Comparison of ENCODE assay signal across 19 cellular contexts in genomic region chr5:174618589-174618988, GRCh38.
"Had no signal": no experiment of that assay in that cellular context is flagged by ENCODE, and none has a peak within 500 bp of the region (broad histone marks: within the 10 kb centered on the region; RNA-seq: fewer than 3 reads in every experiment).

No MANE protein-coding gene starts in this region.

- H3K27me3 Mint-ChIP-seq: central memory CD8-positive, alpha-beta T cell had no signal

- H3K9me3 ChIP-seq: body of pancreas, right atrium auricular region, transverse colon had no signal

- H3K27me3 ChIP-seq: body of pancreas, right atrium auricular region had no signal

- ATAC-seq: body of pancreas, heart left ventricle, left colon had no signal

- H3K4me1 Mint-ChIP-seq: central memory CD8-positive, alpha-beta T cell; naive B cell had no signal

- H3K4me3 Mint-ChIP-seq: activated naive CD8-positive, alpha-beta T cell; central memory CD8-positive, alpha-beta T cell had no signal

- H3K27ac ChIP-seq: body of pancreas, coronary artery, heart left ventricle, right atrium auricular region, transverse colon had no signal

- H3K9me3 Mint-ChIP-seq: central memory CD8-positive, alpha-beta T cell had no signal

- H3K27ac Mint-ChIP-seq: activated naive CD8-positive, alpha-beta T cell; naive B cell had no signal

- DNase-seq: activated CD4-positive, alpha-beta T cell treated with anti-CD3 and anti-CD28 coated beads, Interleukin-2, amount 50 U/mL, for 1 hour; activated CD8-positive, alpha-beta memory T cell treated with anti-CD3 and anti-CD28 coated beads for 24 hours; activated gamma-delta T cell treated with Interleukin-2 at 50 U/mL for 16 hours; amygdala; effector CD4-positive, alpha-beta T cell; foreskin melanocyte; left colon; naive B cell; stimulated activated CD4-positive, alpha-beta T cell treated with anti-CD3 and anti-CD28 coated beads, Interleukin-4, amount 100 ng/mL, for 24 hours; stimulated activated naive CD4-positive, alpha-beta T cell treated with Interleukin-2 at 50 U/mL for 16 hours; substantia nigra; transverse colon had no signal

- H3K36me3 Mint-ChIP-seq: activated naive CD8-positive, alpha-beta T cell; naive B cell had no signal

- H3K36me3 ChIP-seq: heart left ventricle, right atrium auricular region, transverse colon had no signal

- H3K4me1 ChIP-seq: body of pancreas, heart left ventricle, right atrium auricular region, transverse colon had no signal

- H3K4me3 ChIP-seq: body of pancreas, coronary artery, heart left ventricle, lung, right atrium auricular region, transverse colon had no signal
